ENCODE assay signal across 9 cellular contexts in genomic region chr11:77590194-77590591, GRCh38. TPM values are rescaled to one million over a fixed set of nuclear protein-coding genes. Genes with fewer than 3 reads are reported as not detected.
DNase-seq lines count a peak whose midpoint lies in the region; ATAC-seq and TF ChIP-seq lines count a peak whose summit lies in the region.
"Had no signal": no experiment of that assay in that cellular context is flagged by ENCODE, and none has a peak within 500 bp of the region (broad histone marks: within the 10 kb centered on the region; RNA-seq: fewer than 3 reads in every experiment).

No MANE protein-coding gene starts in this region.

- no peaks in the 10 kb centered on the region for H3K9me3 ChIP-seq in RWPE2 (ENCODE audit: severe bottlenecking)

- no peak overlapping the region for H3K27ac ChIP-seq in RWPE2 (ENCODE audit: poor library complexity, severe bottlenecking)

- H3K36me3 ChIP-seq in RWPE2 (ENCODE audit: low read depth), result no peaks in the 10 kb centered on the region

- no peak for TF ChIP-seq CTCF in RWPE2 (IDR thresholded peaks at IDR 0.05; ENCODE audit: poor library complexity, severe bottlenecking)
- TF ChIP-seq CTCF in lower leg skin (IDR thresholded peaks at IDR 0.05), result no peak

- TF ChIP-seq POLR2A in lower leg skin (IDR thresholded peaks at IDR 0.05), result no peak

- H3K4me1 ChIP-seq in RWPE2 (ENCODE audit: insufficient read depth, poor library complexity, severe bottlenecking), result no peaks in the 10 kb centered on the region

- intact Hi-C loops in lower leg skin (cut with DNase I; ENCODE audit: low total_unique reads), result no loop called here

- H3K4me3 ChIP-seq in RWPE2 (ENCODE audit: severe bottlenecking) (peak overlapping the region; percentile 57), lower leg skin (ENCODE audit: low read depth, poor library complexity, severe bottlenecking) (peak overlapping the region; percentile 49)

- H3K27me3 ChIP-seq in RWPE2 (ENCODE audit: insufficient read depth, poor library complexity, severe bottlenecking), result no peaks in the 10 kb centered on the region

- ATAC-seq in HG03066 (IDR thresholded peaks at IDR 0.05; ENCODE audit: low read depth, unreplicated experiment), result peak; percentile 26
- peak; percentile 37 for ATAC-seq in RWPE2 (ENCODE audit: low read depth)

- DNase-seq in NCI-H82 (lab: John Stamatoyannopoulos, UW) (peak; percentile 52), NCI-H82 treated with DMSO at 0.1 percent for 48 hours (lab: John Stamatoyannopoulos, UW; ENCODE audit: unreplicated experiment) (no peak), RWPE2 (ENCODE audit: low spot score) (no peak), dermis blood vessel endothelial cell (peak; percentile 37), lower leg skin (ENCODE audit: low spot score in 2 of 2) (no peak), superior temporal gyrus (ENCODE audit: extremely low spot score) (peak; percentile 67), D341Med (ENCODE audit: low spot score) (no peak)
- DNase-seq: DND-41 had no signal

- 6 to 9% methylated on average over 13 to 14 of the region's 25 CpGs for WGBS in lower leg skin, 2 donors

RNA-seq across cellular contexts. Expression of gene AQP11, which starts 0.4 kb away (rescaled TPM):
- total RNA-seq in dermis blood vessel endothelial cell (0.42 and 0.68 TPM in 2 replicates), lower leg skin (under 1 TPM in 2 of 4 donors, not detected in 2; 0.17 to 0.55 TPM)

RNA-seq across cellular contexts. Expression of gene CLNS1A, which starts 47.4 kb away (rescaled TPM):
- total RNA-seq in dermis blood vessel endothelial cell, result 128 and 186 TPM in 2 replicates
- 10 to 100 TPM; 57.3 to 89.1 (median 65.4) TPM for total RNA-seq in lower leg skin

Comparison
In these comparisons a context has a peak if more than half of its experiments do, and no peak if none do; other contexts are left out.
1. DNase-seq: peak in NCI-H82 (single experiment), dermis blood vessel endothelial cell (single experiment) and superior temporal gyrus (single experiment); none in NCI-H82 treated with DMSO at 0.1 percent for 48 hours (single experiment), RWPE2 (single experiment), lower leg skin (0 of 2) and D341Med (single experiment).